ENCODE assay signal across 16 cellular contexts in genomic region chr12:46808955-46809697, GRCh38. TPM values are rescaled to one million over a fixed set of nuclear protein-coding genes. Genes with fewer than 3 reads are reported as not detected.
DNase-seq lines count a peak whose midpoint lies in the region; ATAC-seq, FAIRE-seq and TF ChIP-seq lines count a peak whose summit lies in the region.
"Had no signal": no experiment of that assay in that cellular context is flagged by ENCODE, and none has a peak within 500 bp of the region (broad histone marks: within the 10 kb centered on the region; RNA-seq: fewer than 3 reads in every experiment).

No MANE protein-coding gene starts in this region.

- H3K4me1 Mint-ChIP-seq in endothelial cell (ENCODE audit: unreplicated experiment): no peaks in the 10 kb centered on the region

- no peaks in the 10 kb centered on the region; a peak in 1 of 7 replicates for H3K4me1 ChIP-seq in H1 (replicated peaks in 1 of 4; ENCODE audit: control insufficient read depth in 3 of 4, insufficient read depth in 4 of 4, low read length in 3 of 4)
- H3K4me1 ChIP-seq: A549, BE2C had no signal

- no peak overlapping the region for H2AK5ac ChIP-seq in H1 (ENCODE audit: low read depth, low read length)

- no peak overlapping the region for H2AFZ ChIP-seq in H1 (ENCODE audit: low read length)

- no peaks in the 10 kb centered on the region for H3K79me1 ChIP-seq in H1 (ENCODE audit: low read depth, low read length)

- no peak overlapping the region for H3K4ac ChIP-seq in H1 (replicated peaks; ENCODE audit: insufficient read length, low read depth, low read length)

- no peak overlapping the region for H3K56ac ChIP-seq in H1 (replicated peaks; ENCODE audit: insufficient read length, low read depth, low read length)

- no peak overlapping the region for H3K9ac ChIP-seq in H1 (replicated peaks in 1 of 4; ENCODE audit: extremely low read depth in 1 of 4, low read depth in 3 of 4, low read length in 3 of 4)

- no peak overlapping the region for H3K23ac ChIP-seq in H1 (ENCODE audit: insufficient read length)

- H3K18ac ChIP-seq in H1 (ENCODE audit: extremely low read depth, low read length): no peak overlapping the region

- no peaks in the 10 kb centered on the region for H3K23me2 ChIP-seq in H1 (ENCODE audit: low read depth, low read length)

- no peak overlapping the region for H2BK20ac ChIP-seq in H1 (ENCODE audit: low read length)

- H3K27me3 Mint-ChIP-seq in endothelial cell (ENCODE audit: unreplicated experiment): no peaks in the 10 kb centered on the region

- TF ChIP-seq EP300 in H1 (IDR thresholded peaks at IDR 0.05; ENCODE audit: borderline replicate concordance in 1 of 2, low read depth in 2 of 2, low read length in 2 of 2): no peak

- no peaks in the 10 kb centered on the region for H3K9me3 Mint-ChIP-seq in endothelial cell (ENCODE audit: unreplicated experiment)

- TF ChIP-seq RAD21 in H1 (IDR thresholded peaks at IDR 0.05 in 1 of 2, conservative IDR thresholded peaks at IDR 0.05 in 1 of 2; ENCODE audit: low read depth in 2 of 2, low read length in 2 of 2): no peak

- no peaks in the 10 kb centered on the region for H3K36me3 ChIP-seq in H1 (ENCODE audit: control insufficient read depth in 2 of 4, insufficient read depth in 4 of 4, low read length in 3 of 4)
- H3K36me3 ChIP-seq: BE2C had no signal

- H2BK15ac ChIP-seq in H1 (ENCODE audit: low read length): no peak overlapping the region

- H4K20me1 ChIP-seq in H1 (replicated peaks in 1 of 2; ENCODE audit: control insufficient read depth in 1 of 2, insufficient read depth in 2 of 2, low read length in 2 of 2): no peaks in the 10 kb centered on the region

- peak; percentile 15 for DNase-seq in NCI-H69 (lab: John Stamatoyannopoulos, UW)
- no peak for DNase-seq in H1 (ENCODE audit: low read depth in 1 of 2, low spot score in 2 of 2)
- peak; percentile 55 for DNase-seq in left lobe of liver (ENCODE audit: low spot score)
- DNase-seq in NCI-H1105 (lab: John Stamatoyannopoulos, UW): no peak
- no peak for DNase-seq in endothelial cell (ENCODE audit: low spot score)
- DNase-seq: BE2C; CD4-positive, alpha-beta memory T cell; DND-41; GDM1; HCEC 1CT had no signal

- H2BK5ac ChIP-seq in H1 (ENCODE audit: low read depth, low read length): no peak overlapping the region

- no peaks in the 10 kb centered on the region for H3K27me3 ChIP-seq in H1 (replicated peaks in 1 of 4; ENCODE audit: control insufficient read depth in 3 of 4, extremely low read depth in 1 of 4, insufficient read depth in 3 of 4, low read length in 3 of 4)
- H3K27me3 ChIP-seq: BE2C had no signal

- H3K4me3 Mint-ChIP-seq in endothelial cell (ENCODE audit: unreplicated experiment): no peak overlapping the region
- H3K4me3 Mint-ChIP-seq: CD4-positive, alpha-beta memory T cell had no signal

- ATAC-seq in left lobe of liver: peak; percentile 57
- ATAC-seq in HG02852 (IDR thresholded peaks at IDR 0.05; ENCODE audit: unreplicated experiment): no peak
- no peak for ATAC-seq in GM21529 (IDR thresholded peaks at IDR 0.05; ENCODE audit: unreplicated experiment)

- no peaks in the 10 kb centered on the region for H3K79me2 ChIP-seq in H1 (ENCODE audit: control insufficient read depth in 1 of 2, insufficient read depth in 2 of 2, low read length in 2 of 2)

- peak; percentile 68 for FAIRE-seq in H1 (lab: Jason Lieb, UNC)
- FAIRE-seq: A549, GM12892 had no signal

- no peak overlapping the region for H3K4me3 ChIP-seq in H1 (ENCODE audit: extremely low read depth in 1 of 4, insufficient read depth in 2 of 4, low read depth in 3 of 4, low read length in 4 of 4)
- H3K4me3 ChIP-seq: A549 had no signal

- no peak overlapping the region for H4K8ac ChIP-seq in H1 (ENCODE audit: extremely low read depth, insufficient read depth, low read length)

- CTCF ChIA-PET in H1 (lab: Charles Lee; ENCODE audit: partially characterized antibody): interaction anchor here (1.4 kb wide), 1 partner anchor 13 kb away, joined by 3 read pairs; no protein-coding TSS in a partner anchor

- TF ChIP-seq CTCF in H1 (IDR thresholded peaks at IDR 0.05; ENCODE audit: control extremely low read depth in 1 of 3, insufficient read depth in 1 of 3, low read depth in 1 of 3, low read length in 3 of 3) (no peak), endothelial cell (IDR thresholded peaks at IDR 0.05; ENCODE audit: unreplicated experiment) (no peak)

- H4K5ac ChIP-seq in H1 (ENCODE audit: insufficient read length, low read depth, low read length): no peak overlapping the region

- H3K9me3 ChIP-seq in H1 (ENCODE audit: insufficient read depth in 2 of 2, low read depth in 1 of 2, low read length in 1 of 2): no peaks in the 10 kb centered on the region
- H3K9me3 ChIP-seq: A549, BE2C had no signal

- no peak overlapping the region for H2BK120ac ChIP-seq in H1 (replicated peaks; ENCODE audit: low read depth, low read length)

- no peak for TF ChIP-seq POLR2A in H1 (IDR thresholded peaks at IDR 0.05; ENCODE audit: control extremely low read depth in 1 of 2, low read depth in 2 of 2, low read length in 2 of 2)

- no peak overlapping the region for H3K14ac ChIP-seq in H1 (ENCODE audit: insufficient read length)

- H4K91ac ChIP-seq in H1 (replicated peaks; ENCODE audit: insufficient read length, low read length): no peak overlapping the region

- no peaks in the 10 kb centered on the region for H3K36me3 Mint-ChIP-seq in endothelial cell (ENCODE audit: low read depth, unreplicated experiment)
- H3K36me3 Mint-ChIP-seq: CD4-positive, alpha-beta memory T cell had no signal

- H3K4me2 ChIP-seq in H1 (ENCODE audit: insufficient read depth in 1 of 2, low read depth in 2 of 2, low read length in 2 of 2): no peak overlapping the region
- H3K4me2 ChIP-seq: A549 had no signal

- no peak overlapping the region for H3K27ac ChIP-seq in H1 (ENCODE audit: low read depth, low read length)
- H3K27ac ChIP-seq: A549, C4-2B, HL-60 had no signal

- WGBS in H1 (ENCODE audit: extremely low coverage in 1 of 2, insufficient coverage in 1 of 2, insufficient read length in 1 of 2, insufficient replicate concordance in 2 of 2, low coverage in 1 of 2, low lambda C conversion rate in 2 of 2, missing lambda C conversion rate in 1 of 2), 2 experiments: 52% methylated on average over 5 of the region's 5 CpGs; no CpG with 5 or more reads in 1 of the 2 experiments

- H3K27ac Mint-ChIP-seq in endothelial cell (ENCODE audit: unreplicated experiment): no peak overlapping the region

- POLR2A ChIA-PET in H1 (lab: Charles Lee; ENCODE audit: partially characterized antibody): no interaction called here

- no peak overlapping the region for H2BK12ac ChIP-seq in H1 (ENCODE audit: low read depth, low read length)

TF ChIP-seq in H1, 55 proteins besides CTCF, POLR2A, EP300 and RAD21:
- no peak for TF ChIP-seq SP2 (IDR thresholded peaks at IDR 0.05; ENCODE audit: low read length)
- no peak for TF ChIP-seq HDAC6 (IDR thresholded peaks at IDR 0.05; ENCODE audit: low read depth, low read length)
- no peak for TF ChIP-seq PHF8 (conservative IDR thresholded peaks at IDR 0.05; ENCODE audit: low read depth, low read length)
- TF ChIP-seq USF2 (IDR thresholded peaks at IDR 0.05; ENCODE audit: low read length): no peak
- no peak for TF ChIP-seq MAX (IDR thresholded peaks at IDR 0.05)
- TF ChIP-seq SRF (IDR thresholded peaks at IDR 0.05; ENCODE audit: low read depth, low read length): no peak
- TF ChIP-seq ASH2L (IDR thresholded peaks at IDR 0.05; ENCODE audit: low read length): no peak
- no peak for TF ChIP-seq TEAD4 (IDR thresholded peaks at IDR 0.05; ENCODE audit: low read depth, low read length)
- TF ChIP-seq KDM5A (IDR thresholded peaks at IDR 0.05; ENCODE audit: low read length): no peak
- TF ChIP-seq HDAC2 (IDR thresholded peaks at IDR 0.05; ENCODE audit: borderline replicate concordance in 1 of 2, low read depth in 2 of 2, low read length in 2 of 2): no peak
- TF ChIP-seq BRCA1 (IDR thresholded peaks at IDR 0.05; ENCODE audit: low read depth, low read length): no peak
- no peak for TF ChIP-seq SIRT6 (IDR thresholded peaks at IDR 0.05; ENCODE audit: low read length)
- no peak for TF ChIP-seq GABPA (IDR thresholded peaks at IDR 0.05; ENCODE audit: borderline replicate concordance, insufficient read depth, low read length)
- no peak for TF ChIP-seq POU5F1 (IDR thresholded peaks at IDR 0.05; ENCODE audit: low read depth, low read length)
- no peak for TF ChIP-seq TBP (IDR thresholded peaks at IDR 0.05; ENCODE audit: low read depth, low read length)
- TF ChIP-seq BACH1 (IDR thresholded peaks at IDR 0.05; ENCODE audit: low read length): no peak
- no peak for TF ChIP-seq FOSL1 (IDR thresholded peaks at IDR 0.05; ENCODE audit: insufficient read depth, low read depth, low read length)
- no peak for TF ChIP-seq SIN3A (conservative IDR thresholded peaks at IDR 0.05 in 1 of 2, IDR thresholded peaks at IDR 0.05 in 1 of 2; ENCODE audit: low read depth in 1 of 2, low read length in 2 of 2)
- TF ChIP-seq KDM1A (IDR thresholded peaks at IDR 0.05; ENCODE audit: borderline replicate concordance, low read length): no peak
- TF ChIP-seq CTBP2 (IDR thresholded peaks at IDR 0.05; ENCODE audit: borderline replicate concordance, insufficient read depth, insufficient read length, low read length): no peak

RNA-seq across cellular contexts. Expression of gene SLC38A4, which starts 16.7 kb away (rescaled TPM):
- total RNA-seq in H1 (2021; fragmentation: NEBNext Ultra II Directional; extraction: Animal tissue kit (Norgen Biotek cat#: 25700)): 15.4 and 15.5 TPM in 2 replicates
- 4.4 and 6.7 TPM in 2 replicates for polyA plus RNA-seq in H1 (2011; rRNA removed)
- 11.1 TPM for polyA plus RNA-seq in H1 (2011; cell fraction: cytosol; rRNA removed)
- 7.8 TPM for polyA plus RNA-seq in H1 (2011; cell fraction: nucleus; rRNA removed)
- 5.8 to 11.8 TPM (median 9.1 TPM) in 4 replicates for polyA plus RNA-seq in H1 (2012, experiment 1 of 2)
- polyA plus RNA-seq in H1 (2012, experiment 2 of 2): 0.50 TPM
- 21.6 TPM for polyA plus RNA-seq in H1 (2013, experiment 1 of 2)
- 20.7 TPM for polyA plus RNA-seq in H1 (2013, experiment 2 of 2)
- polyA minus RNA-seq in H1 (2011; rRNA and poly(A)+ RNA removed): 15.7 and 17.3 TPM in 2 replicates
- 7.0 TPM for polyA minus RNA-seq in H1 (2011; cell fraction: cytosol; rRNA and poly(A)+ RNA removed)
- 5.8 TPM for polyA minus RNA-seq in H1 (2011; cell fraction: nucleus; rRNA and poly(A)+ RNA removed)
- total RNA-seq in left lobe of liver (518 TPM), endothelial cell (ENCODE audit: unreplicated experiment) (not detected)
- total RNA-seq: CD4-positive, alpha-beta memory T cell had no signal
- polyA plus RNA-seq: CD4-positive, alpha-beta memory T cell had no signal

Comparison
In these comparisons a context has a peak if more than half of its experiments do, and no peak if none do; other contexts are left out.
1. DNase-seq: peak in NCI-H69 (single experiment) and left lobe of liver (single experiment); none in H1 (0 of 2), NCI-H1105 (single experiment) and endothelial cell (single experiment).
2. RNA of gene SLC38A4, which starts 16.7 kb away (total RNA-seq): 518 TPM in left lobe of liver (single experiment); 15.4 to 15.5 TPM in H1 and not detected in endothelial cell (single experiment); every median in the first group is over 10 times any median in the second.